Comparison of ENCODE assay signal across 8 cellular contexts in the genomic region with DNA sequence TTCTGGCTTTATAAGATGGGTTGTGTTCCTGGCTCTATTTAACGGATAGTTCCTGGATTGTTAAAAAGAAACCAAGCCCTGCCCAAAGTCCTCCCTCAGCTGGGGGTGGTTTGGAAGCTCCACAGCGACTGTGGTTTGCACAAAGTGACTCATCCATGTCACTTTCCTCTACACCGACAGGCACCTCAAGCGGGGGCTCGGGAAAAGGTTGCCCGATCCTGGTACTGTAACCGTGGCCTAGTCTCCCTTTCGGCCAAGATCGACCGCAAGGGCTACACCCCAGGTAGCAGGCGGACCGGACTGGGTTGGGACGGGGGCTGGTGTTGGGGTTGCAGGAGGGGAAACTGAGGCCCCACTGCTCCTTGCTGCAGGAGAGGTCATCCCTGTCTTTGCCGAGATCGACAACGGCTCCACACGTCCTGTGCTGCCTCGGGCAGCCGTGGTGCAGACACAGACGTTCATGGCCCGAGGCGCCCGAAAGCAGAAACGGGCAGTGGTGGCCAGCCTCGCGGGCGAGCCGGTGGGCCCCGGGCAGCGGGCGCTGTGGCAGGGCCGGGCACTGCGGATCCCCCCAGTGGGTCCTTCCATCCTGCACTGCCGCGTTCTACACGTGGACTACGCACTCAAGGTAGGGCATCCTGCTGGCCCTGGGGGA. TPM values are rescaled to one million over a fixed set of nuclear protein-coding genes. Genes with fewer than 3 reads are reported as not detected.
A peak's percentile ranks its signal among the peaks of the same experiment; 100 is the strongest.
DNase-seq lines count a peak whose midpoint lies in the region; ATAC-seq and TF ChIP-seq lines count a peak whose summit lies in the region.

No MANE protein-coding gene starts in this region.

- ATAC-seq in activated B cell treated with CpG ODN at 0.5 μM for 24 hours (ENCODE audit: low read depth): no peak

- peaks cover 41% of the 10 kb centered on the region for H3K4me1 Mint-ChIP-seq in T-helper 2 cell treated with Interferon-gamma antibody and Interleukin-4, amounts not matched to agents 5 μg/mL and 100 μg/mL, for 36 hours (ENCODE audit: low read depth)
- H3K4me1 Mint-ChIP-seq in activated B cell treated with CpG ODN at 0.5 μM for 24 hours: peaks cover 49% of the 10 kb centered on the region

- no peak for DNase-seq in T-helper 2 cell treated with Interferon-gamma antibody and Interleukin-4, amounts not matched to agents 5 μg/mL and 100 μg/mL, for 36 hours (ENCODE audit: low spot score)
- DNase-seq in T-helper 2 cell: no peak
- DNase-seq in activated B cell treated with CpG ODN at 0.5 μM for 24 hours: no peak
- no peak for DNase-seq in fibroblast of pulmonary artery (ENCODE audit: low read depth)
- DNase-seq in stomach: no peak
- DNase-seq in cerebellar cortex (ENCODE audit: low spot score): no peak
- DNase-seq in HEK293T (ENCODE audit: extremely low spot score): no peak
- no peak for DNase-seq in NK-92 treated with Interleukin-12 subunit alpha and Interleukin-12 subunit beta, amount 100 ng/mL, for 24 hours (lab: John Stamatoyannopoulos, UW)

- no peaks in the 10 kb centered on the region for H3K27me3 ChIP-seq in stomach

- 91 to 95% (median 93%) methylated on average over 18 to 37 of the region's 37 CpGs for WGBS in stomach, 5 donors

- peak overlapping the region in 4 of 5 donors; percentile 80 to 88 (median 86) for H3K27ac ChIP-seq in stomach

- TF ChIP-seq POLR2A in stomach (IDR thresholded peaks at IDR 0.05): no peak

- peak overlapping the region; percentile 92 for H3K4me3 Mint-ChIP-seq in T-helper 2 cell treated with Interferon-gamma antibody and Interleukin-4, amounts not matched to agents 5 μg/mL and 100 μg/mL, for 36 hours
- peak overlapping the region; percentile 93 for H3K4me3 Mint-ChIP-seq in activated B cell treated with CpG ODN at 0.5 μM for 24 hours

- peaks cover 43% of the 10 kb centered on the region for H3K36me3 Mint-ChIP-seq in T-helper 2 cell treated with Interferon-gamma antibody and Interleukin-4, amounts not matched to agents 5 μg/mL and 100 μg/mL, for 36 hours (ENCODE audit: low read depth)
- H3K36me3 Mint-ChIP-seq in activated B cell treated with CpG ODN at 0.5 μM for 24 hours (ENCODE audit: low read depth): peaks cover 72% of the 10 kb centered on the region

- no peak for TF ChIP-seq EP300 in stomach (IDR thresholded peaks at IDR 0.05)

- H3K4me1 ChIP-seq in stomach: peaks cover 37 to 71% (median 49%) of the 10 kb centered on the region in 4 donors

- CTCF ChIA-PET in activated B cell treated with CpG ODN at 0.5 μM for 24 hours (lab: Charles Lee) (no interaction called here), HEK293T (lab: Yijun Ruan, JAX) (no interaction called here)

- H3K9me3 ChIP-seq in stomach: no peaks in the 10 kb centered on the region

- no peaks in the 10 kb centered on the region for H3K9me3 Mint-ChIP-seq in T-helper 2 cell treated with Interferon-gamma antibody and Interleukin-4, amounts not matched to agents 5 μg/mL and 100 μg/mL, for 36 hours
- no peaks in the 10 kb centered on the region for H3K9me3 Mint-ChIP-seq in activated B cell treated with CpG ODN at 0.5 μM for 24 hours

- H3K4me3 ChIP-seq in fibroblast of pulmonary artery (replicated peaks; ENCODE audit: low read depth, low read length) (peak overlapping the region; percentile 55), stomach (peak overlapping the region; percentile 52 to 66 (median 60))

- POLR2A ChIA-PET in activated B cell treated with CpG ODN at 0.5 μM for 24 hours (lab: Charles Lee) (interaction anchor here (0.5 to 23.7 kb wide), 6 partner anchors 9 to 101 kb away, joined by 4 to 779 read pairs (median 98); no protein-coding TSS in a partner anchor), HEK293T (lab: Yijun Ruan, JAX) (no interaction called here)

- TF ChIP-seq CTCF in activated B cell treated with CpG ODN at 0.5 μM for 24 hours (IDR thresholded peaks at IDR 0.05) (no peak), fibroblast of pulmonary artery (IDR thresholded peaks at IDR 0.05; ENCODE audit: low read length, missing control alignments) (no peak), stomach (IDR thresholded peaks at IDR 0.05) (no peak)

- H3K27ac Mint-ChIP-seq in T-helper 2 cell treated with Interferon-gamma antibody and Interleukin-4, amounts not matched to agents 5 μg/mL and 100 μg/mL, for 36 hours: no peak overlapping the region
- H3K27ac Mint-ChIP-seq in activated B cell treated with CpG ODN at 0.5 μM for 24 hours: peak overlapping the region; percentile 80

- intact Hi-C loops in activated B cell treated with CpG ODN at 0.5 μM for 24 hours (cut with micrococcal nuclease): loop anchor here (10.0 kb wide), 1 partner anchor 255 kb away; a partner anchor contains a TSS
- intact Hi-C loops in stomach (cut with DNase I; ENCODE audit: low total_unique reads): no loop called here

- H3K36me3 ChIP-seq in stomach: peaks cover 55 to 72% (median 66%) of the 10 kb centered on the region in 4 donors

- no peaks in the 10 kb centered on the region for H3K27me3 Mint-ChIP-seq in T-helper 2 cell treated with Interferon-gamma antibody and Interleukin-4, amounts not matched to agents 5 μg/mL and 100 μg/mL, for 36 hours (ENCODE audit: low read depth)
- H3K27me3 Mint-ChIP-seq in activated B cell treated with CpG ODN at 0.5 μM for 24 hours: no peaks in the 10 kb centered on the region

TF ChIP-seq in HEK293T, 16 proteins besides CTCF, POLR2A, EP300 and RAD21:
- TF ChIP-seq FOXM1 (IDR thresholded peaks at IDR 0.05; ENCODE audit: borderline replicate concordance): no peak
- TF ChIP-seq, protein P1, sequence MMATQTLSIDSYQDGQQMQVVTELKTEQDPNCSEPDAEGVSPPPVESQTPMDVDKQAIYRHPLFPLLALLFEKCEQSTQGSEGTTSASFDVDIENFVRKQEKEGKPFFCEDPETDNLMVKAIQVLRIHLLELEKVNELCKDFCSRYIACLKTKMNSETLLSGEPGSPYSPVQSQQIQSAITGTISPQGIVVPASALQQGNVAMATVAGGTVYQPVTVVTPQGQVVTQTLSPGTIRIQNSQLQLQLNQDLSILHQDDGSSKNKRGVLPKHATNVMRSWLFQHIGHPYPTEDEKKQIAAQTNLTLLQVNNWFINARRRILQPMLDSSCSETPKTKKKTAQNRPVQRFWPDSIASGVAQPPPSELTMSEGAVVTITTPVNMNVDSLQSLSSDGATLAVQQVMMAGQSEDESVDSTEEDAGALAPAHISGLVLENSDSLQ (IDR thresholded peaks at IDR 0.05): no peak
- TF ChIP-seq CTBP1 (IDR thresholded peaks at IDR 0.05; ENCODE audit: borderline replicate concordance): no peak
- no peak for TF ChIP-seq FOXK2 (IDR thresholded peaks at IDR 0.05)
- TF ChIP-seq ELF4 (IDR thresholded peaks at IDR 0.05): no peak
- no peak for TF ChIP-seq HDGF (IDR thresholded peaks at IDR 0.05; ENCODE audit: borderline replicate concordance)
- TF ChIP-seq FOXA1 (IDR thresholded peaks at IDR 0.05): no peak
- no peak for TF ChIP-seq TARDBP (IDR thresholded peaks at IDR 0.05)

RNA-seq across cellular contexts. Expression of a gene that starts 1.6 kb away (rescaled TPM):
- total RNA-seq in activated B cell treated with CpG ODN at 0.5 μM for 24 hours: 147 and 168 TPM in 2 replicates
- 100 to 1,000 TPM in 1 of 5 donors, 10 to 100 TPM in 4; 19.8 to 130 (median 60.8) TPM for total RNA-seq in stomach
- polyA plus RNA-seq in stomach: 10 to 100 TPM; 31.4 to 34.1 (median 32.7) TPM

RNA-seq across cellular contexts. Expression of a gene that starts 42.6 kb away (rescaled TPM):
- total RNA-seq in activated B cell treated with CpG ODN at 0.5 μM for 24 hours (0.17 TPM in 1 of 2 replicates, not detected in the other), stomach (not detected)
- polyA plus RNA-seq in stomach: under 1 TPM in 2 of 3 donors, not detected in 1; 0.23 to 0.46 TPM
